In the genomic region with DNA sequence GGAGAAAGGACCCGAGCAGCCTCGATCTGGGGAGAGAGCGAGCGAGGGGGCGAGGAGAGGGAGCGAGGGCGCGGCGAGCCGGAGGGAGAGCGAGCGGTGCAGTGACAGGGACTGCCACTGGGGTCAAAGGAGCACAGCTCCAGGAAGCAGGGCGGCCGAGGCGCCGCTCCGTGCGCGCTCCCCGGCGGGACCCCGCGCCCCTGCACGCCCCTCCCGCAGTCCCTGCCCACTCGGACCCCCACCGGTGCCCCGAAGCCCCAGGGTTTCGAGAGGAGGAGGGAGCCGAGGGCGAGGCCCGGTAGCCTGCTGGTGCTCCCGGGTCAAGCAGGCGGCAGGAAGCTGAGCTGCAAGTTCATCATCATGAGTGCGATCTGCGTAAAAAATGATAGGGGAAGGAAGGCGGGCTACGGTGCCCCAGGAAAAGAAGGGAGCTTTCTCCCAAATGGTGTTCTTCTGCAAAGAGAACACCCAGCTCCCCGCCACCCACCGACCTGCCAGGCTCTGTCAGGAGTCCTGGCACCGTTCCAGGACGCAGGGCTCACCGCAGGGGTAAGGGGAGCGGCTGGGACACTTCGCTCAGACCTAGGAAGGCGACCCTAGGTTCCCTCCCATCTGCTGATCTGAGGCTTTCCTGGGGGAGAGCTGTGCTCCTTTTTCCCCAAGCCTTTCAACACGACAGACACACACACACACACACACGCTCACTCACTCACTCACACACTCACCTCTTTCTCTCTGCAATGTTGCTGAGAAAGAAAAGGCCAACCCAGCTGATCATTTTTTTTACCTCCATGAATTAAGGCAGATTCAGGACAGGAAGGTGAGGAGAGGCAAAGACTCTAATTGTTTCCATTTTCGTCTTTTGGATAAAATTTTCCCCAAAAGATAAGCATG, we compare ENCODE assay signal across 8 cellular contexts. TPM values are rescaled to one million over a fixed set of nuclear protein-coding genes. Genes with fewer than 3 reads are reported as not detected.
DNase-seq lines count a peak whose midpoint lies in the region; ATAC-seq and TF ChIP-seq lines count a peak whose summit lies in the region.

A gene with protein sequence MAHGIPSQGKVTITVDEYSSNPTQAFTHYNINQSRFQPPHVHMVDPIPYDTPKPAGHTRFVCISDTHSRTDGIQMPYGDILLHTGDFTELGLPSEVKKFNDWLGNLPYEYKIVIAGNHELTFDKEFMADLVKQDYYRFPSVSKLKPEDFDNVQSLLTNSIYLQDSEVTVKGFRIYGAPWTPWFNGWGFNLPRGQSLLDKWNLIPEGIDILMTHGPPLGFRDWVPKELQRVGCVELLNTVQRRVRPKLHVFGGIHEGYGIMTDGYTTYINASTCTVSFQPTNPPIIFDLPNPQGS (minus strand): TSS at position 103 of the 894 bp plus-strand sequence. CDS start 5,980 bp downstream, outside the sequence.

- H3K4me3 ChIP-seq in left ventricle myocardium inferior: peak within 1 kb of the TSS; percentile 96
- H3K4me3 ChIP-seq in psoas muscle: peak within 1 kb of the TSS; percentile 93

- H3K36me3 Mint-ChIP-seq in activated T-helper 1 cell treated with anti-CD3 and anti-CD28 coated beads, Interleukin-12 subunit alpha, Interleukin-12 subunit beta, Interleukin-2, Interleukin-4 antibody, amounts not matched to agents 30 ng/mL and 10 ng/mL and 1 ng/mL, durations not matched to agents 14 hours and 24 hours and 36 hours (ENCODE audit: low read depth): no peaks in the 10 kb centered on the region

- H3K27ac Mint-ChIP-seq in activated T-helper 1 cell treated with anti-CD3 and anti-CD28 coated beads, Interleukin-12 subunit alpha, Interleukin-12 subunit beta, Interleukin-2, Interleukin-4 antibody, amounts not matched to agents 30 ng/mL and 10 ng/mL and 1 ng/mL, durations not matched to agents 14 hours and 24 hours and 36 hours: no peak within 1 kb of the TSS

- no peaks in the 10 kb centered on the region for H3K27me3 ChIP-seq in left ventricle myocardium inferior (ENCODE audit: low read depth)
- peaks cover 0 to 7% (median 0%) of the 10 kb centered on the region in 3 donors for H3K27me3 ChIP-seq in psoas muscle (ENCODE audit: insufficient read depth in 3 of 3, low read length in 2 of 3)

- H3K4me1 Mint-ChIP-seq in activated T-helper 1 cell treated with anti-CD3 and anti-CD28 coated beads, Interleukin-12 subunit alpha, Interleukin-12 subunit beta, Interleukin-2, Interleukin-4 antibody, amounts not matched to agents 30 ng/mL and 10 ng/mL and 1 ng/mL, durations not matched to agents 14 hours and 24 hours and 36 hours (ENCODE audit: low read depth): no peaks in the 10 kb centered on the region

- peak within 1 kb of the TSS; percentile 71 for H3K4me3 Mint-ChIP-seq in activated T-helper 1 cell treated with anti-CD3 and anti-CD28 coated beads, Interleukin-12 subunit alpha, Interleukin-12 subunit beta, Interleukin-2, Interleukin-4 antibody, amounts not matched to agents 30 ng/mL and 10 ng/mL and 1 ng/mL, durations not matched to agents 14 hours and 24 hours and 36 hours

- H3K9me3 ChIP-seq in left ventricle myocardium inferior (replicated peaks): no peaks in the 10 kb centered on the region
- H3K9me3 ChIP-seq in psoas muscle: no peaks in the 10 kb centered on the region

- intact Hi-C loops in activated T-helper 1 cell treated with anti-CD3 and anti-CD28 coated beads, Interleukin-12 subunit alpha, Interleukin-12 subunit beta, Interleukin-2, Interleukin-4 antibody, amounts not matched to agents 30 ng/mL and 10 ng/mL and 1 ng/mL, durations not matched to agents 14 hours and 24 hours and 36 hours (cut with micrococcal nuclease): loop anchor here (2.0 kb wide), 1 partner anchor 264 kb away; the partner anchor contains the start of gene ARL14EP
- intact Hi-C loops in left ventricle myocardium inferior (cut with micrococcal nuclease): no loop called here
- intact Hi-C loops in psoas muscle (cut with DNase I): loop anchor here (2.0 to 10.0 kb wide), 5 partner anchors 102 to 268 kb away; no protein-coding TSS in a partner anchor

- peaks cover 57% of the 10 kb centered on the region for H3K27me3 Mint-ChIP-seq in activated T-helper 1 cell treated with anti-CD3 and anti-CD28 coated beads, Interleukin-12 subunit alpha, Interleukin-12 subunit beta, Interleukin-2, Interleukin-4 antibody, amounts not matched to agents 30 ng/mL and 10 ng/mL and 1 ng/mL, durations not matched to agents 14 hours and 24 hours and 36 hours (ENCODE audit: insufficient read depth)

- peak within 1 kb of the TSS; percentile 94 for H3K27ac ChIP-seq in left ventricle myocardium inferior (replicated peaks)
- H3K27ac ChIP-seq in psoas muscle: peak within 1 kb of the TSS; percentile 82

- peak; percentile 89 for ATAC-seq in GM21515 (IDR thresholded peaks at IDR 0.05; ENCODE audit: unreplicated experiment)
- ATAC-seq in psoas muscle: peak; percentile 82 to 86 (median 85)

- peaks cover 39% of the 10 kb centered on the region for H3K4me1 ChIP-seq in left ventricle myocardium inferior
- H3K4me1 ChIP-seq in psoas muscle: no peaks in the 10 kb centered on the region

- no peaks in the 10 kb centered on the region for H3K9me3 Mint-ChIP-seq in activated T-helper 1 cell treated with anti-CD3 and anti-CD28 coated beads, Interleukin-12 subunit alpha, Interleukin-12 subunit beta, Interleukin-2, Interleukin-4 antibody, amounts not matched to agents 30 ng/mL and 10 ng/mL and 1 ng/mL, durations not matched to agents 14 hours and 24 hours and 36 hours

- DNase-seq in NCI-H1092 treated with DMSO at 0.1 percent for 48 hours (lab: John Stamatoyannopoulos, UW) (peak; percentile 15), NCI-H1092 (lab: John Stamatoyannopoulos, UW) (no peak), HuH-7.5 (ENCODE audit: low spot score) (peak; percentile 88), left ventricle myocardium inferior (peak; percentile 49), psoas muscle (peak; percentile 47 to 78), MV-4-11 (lab: John Stamatoyannopoulos, UW) (no peak)
- DNase-seq in activated T-helper 1 cell treated with anti-CD3 and anti-CD28 coated beads, Interleukin-12 subunit alpha, Interleukin-12 subunit beta, Interleukin-2, Interleukin-4 antibody, amounts not matched to agents 30 ng/mL and 10 ng/mL and 1 ng/mL, durations not matched to agents 14 hours and 24 hours and 36 hours (ENCODE audit: low spot score): no peak

- no peaks in the 10 kb centered on the region for H3K36me3 ChIP-seq in left ventricle myocardium inferior
- no peaks in the 10 kb centered on the region for H3K36me3 ChIP-seq in psoas muscle (ENCODE audit: insufficient read depth in 1 of 2, low read depth in 1 of 2)

- 5 to 11% (median 6%) methylated on average over 34 to 49 of the region's 49 CpGs for WGBS in psoas muscle, 3 donors

- TF ChIP-seq CTCF in left ventricle myocardium inferior (IDR thresholded peaks at IDR 0.05; ENCODE audit: borderline replicate concordance) (peak; percentile 77), psoas muscle (IDR thresholded peaks at IDR 0.05) (peak; percentile 52)

RNA-seq across cellular contexts. Expression of the gene that starts here (rescaled TPM):
- total RNA-seq in activated T-helper 1 cell treated with anti-CD3 and anti-CD28 coated beads, Interleukin-12 subunit alpha, Interleukin-12 subunit beta, Interleukin-2, Interleukin-4 antibody, amounts not matched to agents 30 ng/mL and 10 ng/mL and 1 ng/mL, durations not matched to agents 14 hours and 24 hours and 36 hours: not detected in 2 replicates
- total RNA-seq in left ventricle myocardium inferior (10.8 TPM), psoas muscle (1 to 10 TPM; 3.4 to 7.9 (median 4.8) TPM)
- polyA plus RNA-seq in psoas muscle: 1 to 10 TPM in 2 of 3 donors, under 1 TPM in 1; 0.44 to 2.4 (median 1.5) TPM

Comparison
In these comparisons a context has a peak if more than half of its experiments do, and no peak if none do; other contexts are left out.
1. DNase-seq: peak in NCI-H1092 treated with DMSO at 0.1 percent for 48 hours (single experiment), HuH-7.5 (single experiment), left ventricle myocardium inferior (single experiment) and psoas muscle (2 of 2); none in NCI-H1092 (single experiment), activated T-helper 1 cell treated with anti-CD3 and anti-CD28 coated beads, Interleukin-12 subunit alpha, Interleukin-12 subunit beta, Interleukin-2, Interleukin-4 antibody, amounts not matched to agents 30 ng/mL and 10 ng/mL and 1 ng/mL, durations not matched to agents 14 hours and 24 hours and 36 hours (single experiment) and MV-4-11 (single experiment).